In the genomic region with DNA sequence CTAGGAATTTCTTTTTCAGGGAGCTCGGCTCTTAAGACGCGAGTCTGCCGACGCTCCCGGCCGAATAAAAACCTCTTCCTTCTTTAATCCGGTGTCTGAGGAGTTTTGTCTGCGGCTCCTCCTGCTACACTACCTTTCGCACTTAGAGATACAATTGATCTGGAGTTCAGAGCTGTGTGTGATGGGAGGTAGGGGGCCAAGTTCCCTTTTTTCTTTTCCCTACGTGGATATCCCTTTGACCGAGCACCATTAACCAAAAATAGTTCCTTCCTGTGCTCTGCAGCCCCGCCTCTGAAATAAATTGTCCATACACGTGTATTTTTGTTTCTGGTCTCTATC, we compare ENCODE assay signal across 8 cellular contexts. TPM values are rescaled to one million over a fixed set of nuclear protein-coding genes. Genes with fewer than 3 reads are reported as not detected.
A peak's percentile ranks its signal among the peaks of the same experiment; 100 is the strongest.
DNase-seq lines count a peak whose midpoint lies in the region; ATAC-seq, FAIRE-seq and TF ChIP-seq lines count a peak whose summit lies in the region.

No MANE protein-coding gene starts in this region.

- peaks cover 28% of the 10 kb centered on the region for H3K36me3 Mint-ChIP-seq in activated T-helper 2 cell treated with anti-CD3 and anti-CD28 coated beads, Interferon-gamma antibody, Interleukin-2, Interleukin-4, amounts not matched to agents 10 μg/mL and 5 μg/mL and 100 μg/mL, durations not matched to agents 14 hours and 24 hours and 36 hours (ENCODE audit: low read depth)

- H3K9me2 ChIP-seq in Karpas-422 (replicated peaks; ENCODE audit: insufficient read depth, low read length), result no peaks in the 10 kb centered on the region

- DNase-seq in DMS 273 treated with DMSO at 0.1 percent for 48 hours (lab: John Stamatoyannopoulos, UW) (peak; percentile 40), Karpas-422 (peak; percentile 70), right cardiac atrium (no peak), H54 (ENCODE audit: insufficient read length, low spot score) (no peak), NCI-H226 (no peak)
- no peak for DNase-seq in activated T-helper 2 cell treated with anti-CD3 and anti-CD28 coated beads, Interferon-gamma antibody, Interleukin-2, Interleukin-4, amounts not matched to agents 10 μg/mL and 5 μg/mL and 100 μg/mL, durations not matched to agents 14 hours and 24 hours and 36 hours (ENCODE audit: low spot score)

- H3K27me3 Mint-ChIP-seq in activated T-helper 2 cell treated with anti-CD3 and anti-CD28 coated beads, Interferon-gamma antibody, Interleukin-2, Interleukin-4, amounts not matched to agents 10 μg/mL and 5 μg/mL and 100 μg/mL, durations not matched to agents 14 hours and 24 hours and 36 hours (ENCODE audit: low read depth), result peaks cover 5% of the 10 kb centered on the region

- H3K4me3 ChIP-seq in Karpas-422 (ENCODE audit: low read length), result peak overlapping the region; percentile 92
- peak overlapping the region; percentile 56 for H3K4me3 ChIP-seq in right cardiac atrium (ENCODE audit: low read length)
- H3K4me3 ChIP-seq in skeletal muscle satellite cell (ENCODE audit: low read length), result peak overlapping the region; percentile 92

- TF ChIP-seq POLR2A in H54 (IDR thresholded peaks at IDR 0.05; ENCODE audit: low read depth, low read length), result no peak

- peaks cover 22% of the 10 kb centered on the region for H3K4me1 ChIP-seq in Karpas-422 (ENCODE audit: low read length)
- peaks cover 2% of the 10 kb centered on the region for H3K4me1 ChIP-seq in right cardiac atrium (ENCODE audit: control insufficient read depth, insufficient read depth, low read length)
- peaks cover 7% of the 10 kb centered on the region for H3K4me1 ChIP-seq in skeletal muscle satellite cell (ENCODE audit: control insufficient read depth, insufficient read depth, low read length)

- H3K27me3 ChIP-seq in Karpas-422 (ENCODE audit: low read length), result no peaks in the 10 kb centered on the region
- H3K27me3 ChIP-seq in right cardiac atrium (ENCODE audit: control insufficient read depth, insufficient read depth), result no peaks in the 10 kb centered on the region
- no peaks in the 10 kb centered on the region for H3K27me3 ChIP-seq in skeletal muscle satellite cell (ENCODE audit: control insufficient read depth, insufficient read depth, low read length)

- no peaks in the 10 kb centered on the region for H3K9me3 ChIP-seq in Karpas-422 (ENCODE audit: low read length)
- H3K9me3 ChIP-seq in right cardiac atrium (ENCODE audit: control insufficient read depth, low read length), result no peaks in the 10 kb centered on the region
- H3K9me3 ChIP-seq in skeletal muscle satellite cell (replicated peaks; ENCODE audit: low read length), result no peaks in the 10 kb centered on the region

- peak overlapping the region; percentile 91 for H3K4me3 Mint-ChIP-seq in activated T-helper 2 cell treated with anti-CD3 and anti-CD28 coated beads, Interferon-gamma antibody, Interleukin-2, Interleukin-4, amounts not matched to agents 10 μg/mL and 5 μg/mL and 100 μg/mL, durations not matched to agents 14 hours and 24 hours and 36 hours (ENCODE audit: low read depth)

- peak overlapping the region; percentile 68 for H2AFZ ChIP-seq in Karpas-422 (ENCODE audit: low read length)

- H3K79me2 ChIP-seq in Karpas-422 (ENCODE audit: low read length), result peaks cover 38% of the 10 kb centered on the region

- FAIRE-seq in H54 (lab: Jason Lieb, UNC), result no peak

- H3K27ac ChIP-seq in Karpas-422 (ENCODE audit: low read length) (0 out of 2 replicates have a peak overlapping the region, but pooled peaks have one; percentile 10), right cardiac atrium (ENCODE audit: low read length) (peak overlapping the region; percentile 46)

- H3K4me1 Mint-ChIP-seq in activated T-helper 2 cell treated with anti-CD3 and anti-CD28 coated beads, Interferon-gamma antibody, Interleukin-2, Interleukin-4, amounts not matched to agents 10 μg/mL and 5 μg/mL and 100 μg/mL, durations not matched to agents 14 hours and 24 hours and 36 hours (ENCODE audit: low read depth), result peaks cover 40% of the 10 kb centered on the region

- peak overlapping the region; percentile 96 for H3K4me2 ChIP-seq in Karpas-422 (ENCODE audit: low read depth, low read length, poor library complexity, severe bottlenecking)
- H3K4me2 ChIP-seq in skeletal muscle satellite cell (ENCODE audit: low read length), result peak overlapping the region; percentile 99

- no peaks in the 10 kb centered on the region for H4K20me1 ChIP-seq in Karpas-422 (ENCODE audit: insufficient read depth, low read depth, low read length)

- H3K36me3 ChIP-seq in Karpas-422 (ENCODE audit: insufficient read depth, low read length), result peaks cover 14% of the 10 kb centered on the region
- peaks cover 10% of the 10 kb centered on the region for H3K36me3 ChIP-seq in skeletal muscle satellite cell (ENCODE audit: insufficient read depth, low read length)

- H3K9ac ChIP-seq in Karpas-422 (ENCODE audit: low read length) (peak overlapping the region; percentile 94), skeletal muscle satellite cell (ENCODE audit: low read depth, low read length) (peak overlapping the region; percentile 82)

- ATAC-seq in GM21619 (IDR thresholded peaks at IDR 0.05; ENCODE audit: unreplicated experiment) (peak; percentile 3), right cardiac atrium (peak; percentile 16 to 32)

- H3K27ac Mint-ChIP-seq in activated T-helper 2 cell treated with anti-CD3 and anti-CD28 coated beads, Interferon-gamma antibody, Interleukin-2, Interleukin-4, amounts not matched to agents 10 μg/mL and 5 μg/mL and 100 μg/mL, durations not matched to agents 14 hours and 24 hours and 36 hours, result peak overlapping the region; percentile 87

- 2% methylated on average over 14 of the region's 14 CpGs for WGBS in right cardiac atrium

- no peaks in the 10 kb centered on the region for H3K9me3 Mint-ChIP-seq in activated T-helper 2 cell treated with anti-CD3 and anti-CD28 coated beads, Interferon-gamma antibody, Interleukin-2, Interleukin-4, amounts not matched to agents 10 μg/mL and 5 μg/mL and 100 μg/mL, durations not matched to agents 14 hours and 24 hours and 36 hours

- intact Hi-C loops in activated T-helper 2 cell treated with anti-CD3 and anti-CD28 coated beads, Interferon-gamma antibody, Interleukin-2, Interleukin-4, amounts not matched to agents 10 μg/mL and 5 μg/mL and 100 μg/mL, durations not matched to agents 14 hours and 24 hours and 36 hours (cut with micrococcal nuclease), result loop anchor here (1.0 to 5.0 kb wide), 4 partner anchors 66 to 306 kb away; a partner anchor contains a TSS
- intact Hi-C loops in right cardiac atrium (cut with DNase I), result loop anchor here in 2 of 4 donors (5.0 to 10.0 kb wide), 2 partner anchors 59 to 151 kb away; no protein-coding TSS in a partner anchor

RNA-seq across cellular contexts. Expression of a gene that starts 0.6 kb away (rescaled TPM):
- 30.4 and 40.3 TPM in 2 replicates for total RNA-seq in Karpas-422 (2014; rRNA removed; shearing (Covaris generic); ENCODE audit: low replicate concordance)
- total RNA-seq in activated T-helper 2 cell treated with anti-CD3 and anti-CD28 coated beads, Interferon-gamma antibody, Interleukin-2, Interleukin-4, amounts not matched to agents 10 μg/mL and 5 μg/mL and 100 μg/mL, durations not matched to agents 14 hours and 24 hours and 36 hours, result 49.3 and 52.5 TPM in 2 replicates
- total RNA-seq in right cardiac atrium, result 10 to 100 TPM in 2 of 4 donors, 1 to 10 TPM in 2; 8.9 to 14.7 (median 10.7) TPM
- 4.3 TPM for polyA plus RNA-seq in right cardiac atrium
- total RNA-seq in skeletal muscle satellite cell (2012; rRNA removed), result 30.4 and 36.8 TPM in 2 replicates

Comparison
In these comparisons a context has a peak if more than half of its experiments do, and no peak if none do; other contexts are left out.
1. DNase-seq: peak in DMS 273 treated with DMSO at 0.1 percent for 48 hours (single experiment) and Karpas-422 (single experiment); none in activated T-helper 2 cell treated with anti-CD3 and anti-CD28 coated beads, Interferon-gamma antibody, Interleukin-2, Interleukin-4, amounts not matched to agents 10 μg/mL and 5 μg/mL and 100 μg/mL, durations not matched to agents 14 hours and 24 hours and 36 hours (single experiment), right cardiac atrium (0 of 3), H54 (single experiment) and NCI-H226 (single experiment).
2. Peak in every context shown above with its lines, with median percentiles within 50 percentile points of each other: H3K4me3 ChIP-seq.